In the genomic region with DNA sequence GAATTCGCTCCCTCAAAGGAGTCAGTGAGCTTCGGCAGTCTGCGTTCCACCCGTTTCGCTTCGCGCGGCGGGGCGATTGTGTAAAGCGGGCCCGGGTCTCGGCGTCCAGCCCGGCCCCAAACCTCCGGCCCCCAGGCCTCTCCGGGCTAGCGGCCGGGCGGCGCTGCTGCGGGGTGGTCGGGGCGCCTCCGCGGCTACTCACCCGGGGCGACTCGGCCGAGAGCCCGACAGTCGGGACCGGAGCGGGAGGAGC, we compare ENCODE assay signal across 8 cellular contexts. TPM values are rescaled to one million over a fixed set of nuclear protein-coding genes. Genes with fewer than 3 reads are reported as not detected.
A peak's percentile ranks its signal among the peaks of the same experiment; 100 is the strongest.
DNase-seq lines count a peak whose midpoint lies in the region; ATAC-seq and TF ChIP-seq lines count a peak whose summit lies in the region.

No MANE protein-coding gene starts in this region.

- WGBS in heart right ventricle, 2 donors, result 0 to 2% methylated on average over 34 of the region's 34 CpGs

- DNase-seq in heart right ventricle (no peak), skeletal muscle cell (ENCODE audit: low read depth) (no peak), dermis blood vessel endothelial cell (no peak), head of caudate nucleus (no peak), inferior parietal cortex (ENCODE audit: extremely low spot score) (no peak)

- intact Hi-C loops in heart right ventricle (cut with DNase I), result no loop called here
- intact Hi-C loops in head of caudate nucleus (cut with DNase I), result no loop called here

- H3K36me3 ChIP-seq in heart right ventricle, result no peaks in the 10 kb centered on the region

- peak; percentile 1 for ATAC-seq in GM18907 (IDR thresholded peaks at IDR 0.05; ENCODE audit: unreplicated experiment)
- ATAC-seq in heart right ventricle, result peak in 3 of 8 donors; percentile 8 to 19 (median 11)
- no peak for ATAC-seq in GM19397 (IDR thresholded peaks at IDR 0.05; ENCODE audit: unreplicated experiment)

- H3K4me1 ChIP-seq in heart right ventricle, result peaks cover 0 to 18% (median 9%) of the 10 kb centered on the region in 9 donors

- no peaks in the 10 kb centered on the region for H3K9me3 ChIP-seq in heart right ventricle

- peak overlapping the region; percentile 94 for H3K27ac ChIP-seq in VCaP
- peak overlapping the region in 9 of 10 donors; percentile 12 to 80 (median 26) for H3K27ac ChIP-seq in heart right ventricle

- H3K4me3 ChIP-seq in heart right ventricle, result peak overlapping the region; percentile 22 to 73 (median 62)
- H3K4me3 ChIP-seq in skeletal muscle cell (ENCODE audit: low read depth, low read length), result peak overlapping the region; percentile 48

- peaks cover 0 to 50% (median 31%) of the 10 kb centered on the region in 7 donors for H3K27me3 ChIP-seq in heart right ventricle

- TF ChIP-seq CTCF in VCaP (conservative IDR thresholded peaks at IDR 0.05) (0 out of 2 replicates have a peak, but pooled peaks have one; percentile 21), heart right ventricle (IDR thresholded peaks at IDR 0.05) (no peak)

RNA-seq across cellular contexts. Expression of a gene that starts 0.4 kb away (rescaled TPM):
- total RNA-seq in heart right ventricle (10 to 100 TPM in 2 of 10 donors, 1 to 10 TPM in 8; 1.1 to 17.5 (median 2.8) TPM), dermis blood vessel endothelial cell (0.23 and 1.0 TPM in 2 replicates)
- 1 to 10 TPM in 1 of 2 donors, under 1 TPM in 1; 0.29 to 1.7 TPM for polyA plus RNA-seq in heart right ventricle

RNA-seq across cellular contexts. Expression of a gene that starts 0.6 kb away (rescaled TPM):
- total RNA-seq in heart right ventricle (1 to 10 TPM in 3 of 10 donors, under 1 TPM in 5, not detected in 2; 0.16 to 7.7 (median 0.67) TPM), dermis blood vessel endothelial cell (0.19 TPM in 1 of 2 replicates, not detected in the other)
- 1 to 10 TPM in 1 of 2 donors, under 1 TPM in 1; 0.20 to 2.1 TPM for polyA plus RNA-seq in heart right ventricle

RNA-seq across cellular contexts. Expression of a gene that starts 36.1 kb away (rescaled TPM):
- total RNA-seq in heart right ventricle, result 10 to 100 TPM; 24.1 to 48.4 (median 42.3) TPM
- 10 to 100 TPM; 10.8 to 14.2 TPM for polyA plus RNA-seq in heart right ventricle
- 38.9 and 47.1 TPM in 2 replicates for total RNA-seq in dermis blood vessel endothelial cell

RNA-seq across cellular contexts. Expression of a gene that starts 45.9 kb away (rescaled TPM):
- 100 to 1,000 TPM in 6 of 10 donors, 10 to 100 TPM in 4; 90.9 to 146 (median 101) TPM for total RNA-seq in heart right ventricle
- polyA plus RNA-seq in heart right ventricle, result 100 to 1,000 TPM; 225 to 243 TPM
- total RNA-seq in dermis blood vessel endothelial cell, result 10.1 and 25.0 TPM in 2 replicates
